8 cellular contexts compared by ENCODE assay signal in genomic region chr4:27048350-27049100, GRCh38.
A peak's percentile ranks its signal among the peaks of the same experiment; 100 is the strongest.
DNase-seq lines count a peak whose midpoint lies in the region; ATAC-seq and TF ChIP-seq lines count a peak whose summit lies in the region.

No MANE protein-coding gene starts in this region.

- TF ChIP-seq EP300 in stomach (IDR thresholded peaks at IDR 0.05): no peak

- H3K36me3 ChIP-seq in stomach: no peaks in the 10 kb centered on the region

- no peak overlapping the region for H3K27ac Mint-ChIP-seq in WTC11
- no peak overlapping the region for H3K27ac Mint-ChIP-seq in immature natural killer cell
- H3K27ac Mint-ChIP-seq in T-helper 2 cell treated with Interferon-gamma antibody and Interleukin-4, amounts not matched to agents 5 μg/mL and 100 μg/mL, for 36 hours: no peak overlapping the region

- H3K4me1 Mint-ChIP-seq in WTC11 (peaks cover 15% of the 10 kb centered on the region), immature natural killer cell (peaks cover 7 to 11% of the 10 kb centered on the region in 2 donors)
- peaks cover 3% of the 10 kb centered on the region for H3K4me1 Mint-ChIP-seq in T-helper 2 cell treated with Interferon-gamma antibody and Interleukin-4, amounts not matched to agents 5 μg/mL and 100 μg/mL, for 36 hours (ENCODE audit: low read depth)

- H3K27ac ChIP-seq in 22Rv1 (no peak overlapping the region), stomach (no peak overlapping the region)

- WGBS in stomach, 5 donors: 13 to 19% (median 15%) methylated on average over 17 of the region's 17 CpGs

- TF ChIP-seq CTCF in 22Rv1 (IDR thresholded peaks at IDR 0.05) (peak; percentile 77), NB4 (IDR thresholded peaks at IDR 0.05; ENCODE audit: low read depth, low read length) (peak; percentile 57), WTC11 (IDR thresholded peaks at IDR 0.05) (peak; percentile 45), stomach (IDR thresholded peaks at IDR 0.05) (peak in 5 of 7 experiments; percentile 39 to 88 (median 79))

- H3K4me3 Mint-ChIP-seq in WTC11 (no peak overlapping the region), immature natural killer cell (peak overlapping the region; percentile 22 to 64 (median 53))
- no peak overlapping the region for H3K4me3 Mint-ChIP-seq in T-helper 2 cell treated with Interferon-gamma antibody and Interleukin-4, amounts not matched to agents 5 μg/mL and 100 μg/mL, for 36 hours

- H3K27me3 ChIP-seq in stomach: peaks cover 0 to 19% (median 0%) of the 10 kb centered on the region in 3 donors

- POLR2A ChIA-PET in WTC11 (lab: Charles Lee): interaction anchor here (0.7 kb wide), 1 partner anchor 587 kb away, joined by 3 read pairs; no protein-coding TSS in a partner anchor

- no peaks in the 10 kb centered on the region for H3K27me3 Mint-ChIP-seq in WTC11 (ENCODE audit: low read depth)
- H3K27me3 Mint-ChIP-seq in immature natural killer cell (ENCODE audit: low read depth in 3 of 3): peaks cover 0 to 21% (median 15%) of the 10 kb centered on the region in 3 donors
- peaks cover 24% of the 10 kb centered on the region for H3K27me3 Mint-ChIP-seq in T-helper 2 cell treated with Interferon-gamma antibody and Interleukin-4, amounts not matched to agents 5 μg/mL and 100 μg/mL, for 36 hours (ENCODE audit: low read depth)

- TF ChIP-seq POLR2A in NB4 (IDR thresholded peaks at IDR 0.05; ENCODE audit: extremely low read depth, insufficient read length) (no peak), stomach (IDR thresholded peaks at IDR 0.05) (no peak)

- H3K4me1 ChIP-seq in stomach: peaks cover 0 to 11% (median 3%) of the 10 kb centered on the region in 4 donors

- CTCF ChIA-PET in WTC11 (lab: Charles Lee): interaction anchor here (0.7 to 3.7 kb wide), 10 partner anchors 8 to 312 kb away, joined by 3 to 22 read pairs (median 5); no protein-coding TSS in a partner anchor

- H3K36me3 Mint-ChIP-seq in WTC11: no peaks in the 10 kb centered on the region
- no peaks in the 10 kb centered on the region for H3K36me3 Mint-ChIP-seq in immature natural killer cell
- H3K36me3 Mint-ChIP-seq in T-helper 2 cell treated with Interferon-gamma antibody and Interleukin-4, amounts not matched to agents 5 μg/mL and 100 μg/mL, for 36 hours (ENCODE audit: low read depth): no peaks in the 10 kb centered on the region

- H3K4me3 ChIP-seq in NB4 (ENCODE audit: low read depth, low read length) (peak overlapping the region; percentile 33), stomach (peak overlapping the region; percentile 21 to 39 (median 31))

- H3K9me3 Mint-ChIP-seq in WTC11: peaks cover 11% of the 10 kb centered on the region
- H3K9me3 Mint-ChIP-seq in immature natural killer cell: peaks cover 0 to 3% (median 0%) of the 10 kb centered on the region in 6 donors
- no peaks in the 10 kb centered on the region for H3K9me3 Mint-ChIP-seq in T-helper 2 cell treated with Interferon-gamma antibody and Interleukin-4, amounts not matched to agents 5 μg/mL and 100 μg/mL, for 36 hours

- intact Hi-C loops in stomach (cut with DNase I; ENCODE audit: low total_unique reads): no loop called here

- peaks cover 0 to 6% (median 2%) of the 10 kb centered on the region in 4 donors for H3K9me3 ChIP-seq in stomach

- DNase-seq in GF-D8 (lab: John Stamatoyannopoulos, UW) (peak; percentile 17), NB4 (ENCODE audit: low read depth) (peak; percentile 53), WTC11 (ENCODE audit: low spot score) (no peak), immature natural killer cell (peak; percentile 22 to 41 (median 38)), stomach (no peak), NCI-H226 (no peak)
- no peak for DNase-seq in T-helper 2 cell treated with Interferon-gamma antibody and Interleukin-4, amounts not matched to agents 5 μg/mL and 100 μg/mL, for 36 hours (ENCODE audit: low spot score)

- 0 out of 2 replicates have a peak, but pooled peaks have one; percentile 22 for ATAC-seq in WTC11

TF ChIP-seq in WTC11, 78 proteins besides CTCF, POLR2A, EP300 and RAD21 (continues in another document):
- TF ChIP-seq ATF3 (CRISPR knock-in tag; conservative IDR thresholded peaks at IDR 0.05) (no peak), ZNF512 (CRISPR knock-in tag; IDR thresholded peaks at IDR 0.05; ENCODE audit: borderline replicate concordance) (no peak), ATF1 (CRISPR knock-in tag; IDR thresholded peaks at IDR 0.05) (no peak), SMAD4 (CRISPR knock-in tag; IDR thresholded peaks at IDR 0.05) (no peak), TCF7 (CRISPR knock-in tag; IDR thresholded peaks at IDR 0.05; ENCODE audit: low read depth) (no peak), FOXJ3 (CRISPR knock-in tag; IDR thresholded peaks at IDR 0.05; ENCODE audit: borderline replicate concordance) (no peak), GTF2I (CRISPR knock-in tag; conservative IDR thresholded peaks at IDR 0.05) (no peak), HMGA2 (CRISPR knock-in tag; IDR thresholded peaks at IDR 0.05) (no peak), FOXP4 (CRISPR knock-in tag; IDR thresholded peaks at IDR 0.05) (no peak), ZSCAN18 (CRISPR knock-in tag; IDR thresholded peaks at IDR 0.05) (no peak), ZNF532 (CRISPR knock-in tag; IDR thresholded peaks at IDR 0.05; ENCODE audit: borderline replicate concordance) (no peak)

Comparison
In these comparisons a context has a peak if more than half of its experiments do, and no peak if none do; other contexts are left out.
1. DNase-seq: peak in GF-D8 (single experiment), NB4 (single experiment) and immature natural killer cell (3 of 3); none in WTC11 (single experiment), stomach (single experiment), T-helper 2 cell treated with Interferon-gamma antibody and Interleukin-4, amounts not matched to agents 5 μg/mL and 100 μg/mL, for 36 hours (single experiment) and NCI-H226 (single experiment).
2. H3K4me3 Mint-ChIP-seq: peak in immature natural killer cell (5 of 5); none in WTC11 (single experiment) and T-helper 2 cell treated with Interferon-gamma antibody and Interleukin-4, amounts not matched to agents 5 μg/mL and 100 μg/mL, for 36 hours (single experiment).
3. Peak in every context shown above with its lines, with median percentiles within 50 percentile points of each other: CTCF ChIP-seq.